1 cellular context compared by ENCODE assay signal in genomic region chr16:2179107-2179501, GRCh38.
TF ChIP-seq lines count a peak whose summit lies in the region.

No MANE protein-coding gene starts in this region.

TF ChIP-seq in K562, 482 proteins besides CTCF, POLR2A, EP300 and RAD21:
- TF ChIP-seq POLR2G (IDR thresholded peaks at IDR 0.05; ENCODE audit: low read depth, low read length) = 0 out of 2 replicates have a peak, but pooled peaks have one; percentile 9
- peak; percentile 85 for TF ChIP-seq HNRNPL (IDR thresholded peaks at IDR 0.05; ENCODE audit: low read depth, low read length)
- TF ChIP-seq, protein P1, sequence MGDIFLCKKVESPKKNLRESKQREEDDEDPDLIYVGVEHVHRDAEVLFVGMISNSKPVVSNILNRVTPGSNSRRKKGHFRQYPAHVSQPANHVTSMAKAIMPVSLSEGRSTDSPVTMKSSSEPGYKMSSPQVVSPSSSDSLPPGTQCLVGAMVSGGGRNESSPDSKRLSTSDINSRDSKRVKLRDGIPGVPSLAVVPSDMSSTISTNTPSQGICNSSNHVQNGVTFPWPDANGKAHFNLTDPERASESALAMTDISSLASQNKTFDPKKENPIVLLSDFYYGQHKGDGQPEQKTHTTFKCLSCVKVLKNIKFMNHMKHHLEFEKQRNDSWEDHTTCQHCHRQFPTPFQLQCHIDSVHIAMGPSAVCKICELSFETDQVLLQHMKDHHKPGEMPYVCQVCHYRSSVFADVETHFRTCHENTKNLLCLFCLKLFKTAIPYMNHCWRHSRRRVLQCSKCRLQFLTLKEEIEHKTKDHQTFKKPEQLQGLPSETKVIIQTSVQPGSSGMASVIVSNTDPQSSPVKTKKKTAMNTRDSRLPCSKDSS (IDR thresholded peaks at IDR 0.05; ENCODE audit: low read depth, partially characterized antibody) = no peak
